16 cellular contexts compared by ENCODE assay signal in genomic region chr10:60349426-60349825, GRCh38.
"Had no signal": no experiment of that assay in that cellular context is flagged by ENCODE, and none has a peak within 500 bp of the region (broad histone marks: within the 10 kb centered on the region; RNA-seq: fewer than 3 reads in every experiment).

No MANE protein-coding gene starts in this region.

- DNase-seq: activated CD4-positive, alpha-beta memory T cell treated with anti-CD3 and anti-CD28 coated beads, Interleukin-2, amount 10 ng/mL, durations not matched to agents 7 days and 5 days; activated gamma-delta T cell treated with Interleukin-2 at 50 U/mL for 16 hours; activated T-cell treated with anti-CD3 and anti-CD28 coated beads, Interleukin-2, amount 50 U/mL, for 48 hours; effector CD8-positive, alpha-beta T cell; gastrocnemius medialis; heart right ventricle; islet precursor cell; left lung; nephron progenitor cell; stimulated activated CD4-positive, alpha-beta T cell treated with anti-CD3 and anti-CD28 coated beads, Interleukin-15, amount 100 ng/mL, for 24 hours; stimulated activated CD4-positive, alpha-beta T cell treated with anti-CD3 and anti-CD28 coated beads, Interleukin-4, amount 100 ng/mL, for 24 hours; stomach; tibial artery had no signal

- H3K27ac ChIP-seq: gastrocnemius medialis, heart right ventricle, left lung, tibial artery had no signal

- ATAC-seq: activated CD4-positive, CD25-positive, alpha-beta regulatory T cell treated with anti-CD3 and anti-CD28 coated beads, Interleukin-2, amount 50 U/mL, for 24 hours; gastrocnemius medialis; heart right ventricle; left lung; sciatic nerve had no signal

- H3K27me3 ChIP-seq: gastrocnemius medialis, heart right ventricle, left lung, stomach, tibial artery had no signal

- H3K4me3 ChIP-seq: coronary artery, gastrocnemius medialis, heart right ventricle, left lung, stomach, tibial artery had no signal

- H3K4me1 ChIP-seq: gastrocnemius medialis, left lung, stomach had no signal

- H3K36me3 ChIP-seq: gastrocnemius medialis, heart right ventricle, left lung, stomach, tibial artery had no signal

- H3K9me3 ChIP-seq: gastrocnemius medialis, heart right ventricle, left lung, stomach, tibial artery had no signal
